9 cellular contexts compared by ENCODE assay signal in genomic region chr9:95504053-95504963, GRCh38. TPM values are rescaled to one million over a fixed set of nuclear protein-coding genes. Genes with fewer than 3 reads are reported as not detected.
DNase-seq lines count a peak whose midpoint lies in the region; ATAC-seq lines count a peak whose summit lies in the region.
"Had no signal": no experiment of that assay in that cellular context is flagged by ENCODE, and none has a peak within 500 bp of the region (broad histone marks: within the 10 kb centered on the region; RNA-seq: fewer than 3 reads in every experiment).

No MANE protein-coding gene starts in this region.

- H3K27ac Mint-ChIP-seq in stimulated activated naive CD8-positive, alpha-beta T cell treated with anti-CD3 and anti-CD28 coated beads, Interleukin-15, Interleukin-2, amounts not matched to agents 100 ng/mL and 50 ng/mL, for 24 hours: no peak overlapping the region
- no peak overlapping the region for H3K27ac Mint-ChIP-seq in activated T-helper 17 cell treated with anti-CD3 and anti-CD28 coated beads, Interleukin-2, amount 50 U/mL, for 72 hours
- peak overlapping the region in 5 of 6 donors; percentile 37 to 85 (median 70) for H3K27ac Mint-ChIP-seq in immature natural killer cell

- peaks cover 26% of the 10 kb centered on the region for H3K4me1 Mint-ChIP-seq in stimulated activated naive CD8-positive, alpha-beta T cell treated with anti-CD3 and anti-CD28 coated beads, Interleukin-15, Interleukin-2, amounts not matched to agents 100 ng/mL and 50 ng/mL, for 24 hours (ENCODE audit: low read depth)
- peaks cover 6% of the 10 kb centered on the region for H3K4me1 Mint-ChIP-seq in activated T-helper 17 cell treated with anti-CD3 and anti-CD28 coated beads, Interleukin-2, amount 50 U/mL, for 72 hours
- peaks cover 57 to 73% of the 10 kb centered on the region in 2 donors for H3K4me1 Mint-ChIP-seq in immature natural killer cell

- H3K9me3 Mint-ChIP-seq in stimulated activated naive CD8-positive, alpha-beta T cell treated with anti-CD3 and anti-CD28 coated beads, Interleukin-15, Interleukin-2, amounts not matched to agents 100 ng/mL and 50 ng/mL, for 24 hours: no peaks in the 10 kb centered on the region
- H3K9me3 Mint-ChIP-seq in activated T-helper 17 cell treated with anti-CD3 and anti-CD28 coated beads, Interleukin-2, amount 50 U/mL, for 72 hours: no peaks in the 10 kb centered on the region
- H3K9me3 Mint-ChIP-seq in immature natural killer cell: no peaks in the 10 kb centered on the region

- ATAC-seq in stimulated activated naive CD8-positive, alpha-beta T cell treated with anti-CD3 and anti-CD28 coated beads, Interleukin-15, Interleukin-2, amounts not matched to agents 100 U/mL and 50 U/mL, for 24 hours: no peak
- no peak for ATAC-seq in activated T-helper 17 cell treated with anti-CD3 and anti-CD28 coated beads, Interleukin-2, amount 50 U/mL, for 72 hours (replicated peaks)

- peak overlapping the region; percentile 30 for H3K4me3 Mint-ChIP-seq in stimulated activated naive CD8-positive, alpha-beta T cell treated with anti-CD3 and anti-CD28 coated beads, Interleukin-15, Interleukin-2, amounts not matched to agents 100 ng/mL and 50 ng/mL, for 24 hours
- peak overlapping the region; percentile 97 for H3K4me3 Mint-ChIP-seq in activated T-helper 17 cell treated with anti-CD3 and anti-CD28 coated beads, Interleukin-2, amount 50 U/mL, for 72 hours
- H3K4me3 Mint-ChIP-seq in immature natural killer cell: peak overlapping the region; percentile 87 to 93 (median 93)

- no peaks in the 10 kb centered on the region for H3K36me3 Mint-ChIP-seq in stimulated activated naive CD8-positive, alpha-beta T cell treated with anti-CD3 and anti-CD28 coated beads, Interleukin-15, Interleukin-2, amounts not matched to agents 100 ng/mL and 50 ng/mL, for 24 hours (ENCODE audit: low read depth)
- H3K36me3 Mint-ChIP-seq in activated T-helper 17 cell treated with anti-CD3 and anti-CD28 coated beads, Interleukin-2, amount 50 U/mL, for 72 hours (ENCODE audit: low read depth): no peaks in the 10 kb centered on the region
- peaks cover 0 to 3% (median 3%) of the 10 kb centered on the region in 3 donors for H3K36me3 Mint-ChIP-seq in immature natural killer cell

- DNase-seq in stimulated activated naive CD8-positive, alpha-beta T cell treated with anti-CD3 and anti-CD28 coated beads, Interleukin-15, Interleukin-2, amounts not matched to agents 100 U/mL and 50 U/mL, for 24 hours: no peak
- DNase-seq in immature natural killer cell (no peak), NCI-H2081 (lab: John Stamatoyannopoulos, UW) (no peak), inferior parietal cortex (ENCODE audit: extremely low spot score) (no peak), HT-29 (ENCODE audit: low spot score) (no peak)
- no peak for DNase-seq in activated T-cell treated with anti-CD3 and anti-CD28 coated beads, Interleukin-2, amount 50 U/mL, for 1 hour
- DNase-seq: right lobe of liver had no signal

- H3K27me3 Mint-ChIP-seq in stimulated activated naive CD8-positive, alpha-beta T cell treated with anti-CD3 and anti-CD28 coated beads, Interleukin-15, Interleukin-2, amounts not matched to agents 100 ng/mL and 50 ng/mL, for 24 hours: peaks cover 18% of the 10 kb centered on the region
- H3K27me3 Mint-ChIP-seq in activated T-helper 17 cell treated with anti-CD3 and anti-CD28 coated beads, Interleukin-2, amount 50 U/mL, for 72 hours: peaks cover 9% of the 10 kb centered on the region
- peaks cover 17 to 32% (median 20%) of the 10 kb centered on the region in 3 donors for H3K27me3 Mint-ChIP-seq in immature natural killer cell (ENCODE audit: low read depth in 3 of 3)

RNA-seq across cellular contexts. Expression of gene PTCH1, which starts 12.5 kb away (rescaled TPM):
- total RNA-seq in activated T-helper 17 cell treated with anti-CD3 and anti-CD28 coated beads, Interleukin-2, amount 50 U/mL, for 72 hours: 1 to 10 TPM; 2.0 to 8.6 TPM
- 10 to 100 TPM in 2 of 3 donors, 1 to 10 TPM in 1; 3.7 to 30.6 (median 16.1) TPM for polyA plus RNA-seq in immature natural killer cell
- 5.9 and 6.6 TPM in 2 replicates for total RNA-seq in HT-29 (2014; rRNA removed; shearing (Covaris generic))

Comparison
In these comparisons a context has a peak if more than half of its experiments do, and no peak if none do; other contexts are left out.
1. H3K27ac Mint-ChIP-seq: peak in immature natural killer cell (5 of 6); none in stimulated activated naive CD8-positive, alpha-beta T cell treated with anti-CD3 and anti-CD28 coated beads, Interleukin-15, Interleukin-2, amounts not matched to agents 100 ng/mL and 50 ng/mL, for 24 hours (single experiment) and activated T-helper 17 cell treated with anti-CD3 and anti-CD28 coated beads, Interleukin-2, amount 50 U/mL, for 72 hours (single experiment).
2. H3K4me3 Mint-ChIP-seq: peak in every context shown above with its lines; median percentile 97 in activated T-helper 17 cell treated with anti-CD3 and anti-CD28 coated beads, Interleukin-2, amount 50 U/mL, for 72 hours; 93 in immature natural killer cell; 30 in stimulated activated naive CD8-positive, alpha-beta T cell treated with anti-CD3 and anti-CD28 coated beads, Interleukin-15, Interleukin-2, amounts not matched to agents 100 ng/mL and 50 ng/mL, for 24 hours.